In the genomic region with DNA sequence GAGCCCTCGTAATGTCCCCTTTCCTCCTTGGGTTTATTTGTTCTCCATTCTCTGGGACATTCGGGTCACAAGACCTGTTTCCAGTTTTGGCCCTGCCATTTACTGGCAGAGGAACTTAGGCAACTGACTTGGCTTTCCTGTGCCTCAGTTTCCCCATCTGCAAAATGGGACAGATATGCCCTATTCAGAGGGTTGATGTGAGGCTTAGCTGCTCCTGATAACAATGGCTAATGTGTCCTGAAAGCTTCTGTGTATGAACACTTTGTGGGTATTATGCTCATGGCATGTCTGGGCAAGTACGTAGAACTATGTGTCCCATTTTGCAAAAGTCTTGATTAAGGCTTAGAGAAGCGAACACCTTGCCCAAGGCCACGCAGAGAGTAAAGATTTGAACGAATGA, we compare ENCODE assay signal across 9 cellular contexts. TPM values are rescaled to one million over a fixed set of nuclear protein-coding genes. Genes with fewer than 3 reads are reported as not detected.
A peak's percentile ranks its signal among the peaks of the same experiment; 100 is the strongest.
DNase-seq lines count a peak whose midpoint lies in the region; ATAC-seq and TF ChIP-seq lines count a peak whose summit lies in the region.
"Had no signal": no experiment of that assay in that cellular context is flagged by ENCODE, and none has a peak within 500 bp of the region (broad histone marks: within the 10 kb centered on the region; RNA-seq: fewer than 3 reads in every experiment).

No MANE protein-coding gene starts in this region.

- H3K27ac Mint-ChIP-seq in CD14-positive monocyte (peak overlapping the region; percentile 22 to 58 (median 46)), neural progenitor cell (peak overlapping the region; percentile 89)

- H3K79me2 ChIP-seq in neural progenitor cell (ENCODE audit: low read depth), result peaks cover 16% of the 10 kb centered on the region

- H3K9me3 Mint-ChIP-seq in CD14-positive monocyte (peaks cover 0 to 8% (median 3%) of the 10 kb centered on the region in 7 donors), neural progenitor cell (peaks cover 12% of the 10 kb centered on the region)

- H3K27me3 ChIP-seq in ectodermal cell (ENCODE audit: control insufficient read depth, insufficient read depth, low read length, poor library complexity, severe bottlenecking), result no peaks in the 10 kb centered on the region
- no peaks in the 10 kb centered on the region for H3K27me3 ChIP-seq in neural progenitor cell
- H3K27me3 ChIP-seq: SJSA1 had no signal

- peaks cover 35% of the 10 kb centered on the region for H3K4me1 Mint-ChIP-seq in CD14-positive monocyte
- H3K4me1 Mint-ChIP-seq in neural progenitor cell, result peaks cover 38% of the 10 kb centered on the region

- no peaks in the 10 kb centered on the region for H3K9me3 ChIP-seq in ectodermal cell (ENCODE audit: control insufficient read depth, low read length)
- H3K9me3 ChIP-seq in neural progenitor cell (ENCODE audit: low read depth), result no peaks in the 10 kb centered on the region
- H3K9me3 ChIP-seq: SJSA1 had no signal

- peak overlapping the region; percentile 89 for H3K4me2 ChIP-seq in neural progenitor cell

- intact Hi-C loops in CD14-positive monocyte (cut with micrococcal nuclease), result loop anchor here in 1 of 2 donors (10.0 kb wide), 1 partner anchor 196 kb away; a partner anchor contains a TSS

- H3K27ac ChIP-seq in ectodermal cell (ENCODE audit: insufficient read depth, low read depth, low read length, poor library complexity, severe bottlenecking), result no peak overlapping the region
- peak overlapping the region; percentile 98 for H3K27ac ChIP-seq in neural progenitor cell
- H3K27ac ChIP-seq: SJSA1 had no signal

- peak overlapping the region; percentile 62 for H3K4me3 ChIP-seq in ectodermal cell (ENCODE audit: insufficient read depth, low read depth, low read length)
- H3K4me3 ChIP-seq in neural progenitor cell, result peak overlapping the region; percentile 73

- DNase-seq in CD14-positive monocyte (ENCODE audit: low spot score), result no peak
- peak; percentile 43 for DNase-seq in NAMALWA (ENCODE audit: low spot score)
- DNase-seq in neural progenitor cell (ENCODE audit: low spot score), result no peak
- no peak for DNase-seq in epidermal melanocyte (ENCODE audit: insufficient read length, low spot score)
- no peak for DNase-seq in NCI-H82 treated with DMSO at 0.1 percent for 48 hours (lab: John Stamatoyannopoulos, UW; ENCODE audit: unreplicated experiment)

- H3F3A ChIP-seq in neural progenitor cell (ENCODE audit: low read depth), result peaks cover 67% of the 10 kb centered on the region

- H3K36me3 ChIP-seq in ectodermal cell (ENCODE audit: control insufficient read depth, insufficient read depth, low read length) (no peaks in the 10 kb centered on the region), neural progenitor cell (peaks cover 3% of the 10 kb centered on the region)

- no peak overlapping the region for H3K9ac ChIP-seq in neural progenitor cell

- no peak for TF ChIP-seq CTCF in CD14-positive monocyte (IDR thresholded peaks at IDR 0.05)
- no peak for TF ChIP-seq CTCF in neural progenitor cell (IDR thresholded peaks at IDR 0.05)

- no peaks in the 10 kb centered on the region for H4K20me1 ChIP-seq in neural progenitor cell (ENCODE audit: low read depth)

- H3K4me1 ChIP-seq in ectodermal cell (ENCODE audit: control insufficient read depth, insufficient read depth, low read length), result peaks cover 12% of the 10 kb centered on the region
- H3K4me1 ChIP-seq in neural progenitor cell, result peaks cover 6% of the 10 kb centered on the region

- H3K27me3 Mint-ChIP-seq in CD14-positive monocyte (ENCODE audit: low read depth in 3 of 3), result no peaks in the 10 kb centered on the region
- peaks cover 7% of the 10 kb centered on the region for H3K27me3 Mint-ChIP-seq in neural progenitor cell (ENCODE audit: insufficient read depth, low read depth)

- no peak overlapping the region for H2AFZ ChIP-seq in neural progenitor cell (replicated peaks)

- H3K4me3 Mint-ChIP-seq in CD14-positive monocyte, result peak overlapping the region; percentile 75 to 82
- peak overlapping the region; percentile 86 for H3K4me3 Mint-ChIP-seq in neural progenitor cell

- WGBS in ectodermal cell, 2 experiments, result 91 to 95% methylated on average over 6 of the region's 6 CpGs

- no peak for ATAC-seq in HG03521 (IDR thresholded peaks at IDR 0.05; ENCODE audit: unreplicated experiment)
- ATAC-seq in HG02885 (IDR thresholded peaks at IDR 0.05; ENCODE audit: poor library complexity, unreplicated experiment), result no peak

- H3K36me3 Mint-ChIP-seq in CD14-positive monocyte (peaks cover 9 to 18% of the 10 kb centered on the region in 2 donors), neural progenitor cell (peaks cover 22% of the 10 kb centered on the region)

RNA-seq across cellular contexts. Expression of a gene that starts 1.0 kb away (rescaled TPM):
- 10 to 100 TPM; 41.8 to 45.7 TPM for polyA plus RNA-seq in CD14-positive monocyte
- 6.8 TPM for polyA plus RNA-seq in ectodermal cell (2013, experiment 1 of 4)
- 5.1 TPM for polyA plus RNA-seq in ectodermal cell (2013, experiment 2 of 4)
- 4.3 TPM for polyA plus RNA-seq in ectodermal cell (2013, experiment 3 of 4)
- 4.6 TPM for polyA plus RNA-seq in ectodermal cell (2013, experiment 4 of 4)
- 3.2 and 5.4 TPM in 2 replicates for total RNA-seq in neural progenitor cell (ENCODE audit: low replicate concordance)

RNA-seq across cellular contexts. Expression of a gene that starts 1.8 kb away (rescaled TPM):
- 1 to 10 TPM; 1.2 to 1.6 TPM for polyA plus RNA-seq in CD14-positive monocyte
- 29.6 TPM for polyA plus RNA-seq in ectodermal cell (2013, experiment 1 of 4)
- 28.1 TPM for polyA plus RNA-seq in ectodermal cell (2013, experiment 2 of 4)
- polyA plus RNA-seq in ectodermal cell (2013, experiment 3 of 4), result 24.1 TPM
- 21.6 TPM for polyA plus RNA-seq in ectodermal cell (2013, experiment 4 of 4)
- total RNA-seq in neural progenitor cell (ENCODE audit: low replicate concordance), result 4.8 and 10.8 TPM in 2 replicates

RNA-seq across cellular contexts. Expression of a gene that starts 4.3 kb away (rescaled TPM):
- under 1 TPM; 0.03 to 0.07 TPM for polyA plus RNA-seq in CD14-positive monocyte
- 11.1 TPM for polyA plus RNA-seq in ectodermal cell (2013, experiment 1 of 4)
- 12.0 TPM for polyA plus RNA-seq in ectodermal cell (2013, experiment 2 of 4)
- polyA plus RNA-seq in ectodermal cell (2013, experiment 3 of 4), result 13.7 TPM
- polyA plus RNA-seq in ectodermal cell (2013, experiment 4 of 4), result 14.1 TPM
- 0.49 and 4.5 TPM in 2 replicates for total RNA-seq in neural progenitor cell (ENCODE audit: low replicate concordance)

RNA-seq across cellular contexts. Expression of a gene that starts 20.5 kb away (rescaled TPM):
- polyA plus RNA-seq in CD14-positive monocyte, result under 1 TPM in 1 of 2 donors, not detected in 1; 0.05 TPM
- 19.6 TPM for polyA plus RNA-seq in ectodermal cell (2013, experiment 1 of 4)
- polyA plus RNA-seq in ectodermal cell (2013, experiment 2 of 4), result 22.2 TPM
- polyA plus RNA-seq in ectodermal cell (2013, experiment 3 of 4), result 24.0 TPM
- polyA plus RNA-seq in ectodermal cell (2013, experiment 4 of 4), result 27.6 TPM
- total RNA-seq in neural progenitor cell (ENCODE audit: low replicate concordance), result 2.1 and 15.2 TPM in 2 replicates

RNA-seq across cellular contexts. Expression of a gene that starts 23.2 kb away (rescaled TPM):
- 1 to 10 TPM; 1.5 to 2.4 TPM for polyA plus RNA-seq in CD14-positive monocyte
- polyA plus RNA-seq in ectodermal cell (2013, experiment 1 of 4), result 11.8 TPM
- 13.0 TPM for polyA plus RNA-seq in ectodermal cell (2013, experiment 2 of 4)
- 12.9 TPM for polyA plus RNA-seq in ectodermal cell (2013, experiment 3 of 4)
- polyA plus RNA-seq in ectodermal cell (2013, experiment 4 of 4), result 13.6 TPM
- 3.9 and 12.5 TPM in 2 replicates for total RNA-seq in neural progenitor cell (ENCODE audit: low replicate concordance)
